Comparison of ENCODE assay signal across 8 cellular contexts in genomic region chr13:29496241-29496712, GRCh38.
A peak's percentile ranks its signal among the peaks of the same experiment; 100 is the strongest.
DNase-seq lines count a peak whose midpoint lies in the region; ATAC-seq and TF ChIP-seq lines count a peak whose summit lies in the region.

No MANE protein-coding gene starts in this region.

- TF ChIP-seq CTCF in Peyer's patch (IDR thresholded peaks at IDR 0.05), result no peak
- no peak for TF ChIP-seq CTCF in GM10266 (IDR thresholded peaks at IDR 0.05; ENCODE audit: control insufficient read depth, insufficient read depth, low read depth, missing control alignments)

- peak overlapping the region in 1 of 4 donors; percentile 59 for H3K27ac ChIP-seq in Peyer's patch

- H3K36me3 ChIP-seq in Peyer's patch, result no peaks in the 10 kb centered on the region

- H3K4me3 ChIP-seq in Peyer's patch, result peak overlapping the region in 1 of 4 donors; percentile 15

- peaks cover 0 to 8% (median 0%) of the 10 kb centered on the region in 4 donors for H3K4me1 ChIP-seq in Peyer's patch

- TF ChIP-seq POLR2A in Peyer's patch (IDR thresholded peaks at IDR 0.05), result no peak

- no peaks in the 10 kb centered on the region for H3K27me3 ChIP-seq in Peyer's patch

- H3K9me3 ChIP-seq in Peyer's patch, result no peaks in the 10 kb centered on the region

- ATAC-seq in GM21737 (IDR thresholded peaks at IDR 0.05; ENCODE audit: unreplicated experiment) (peak; percentile 70), HG03108 (IDR thresholded peaks at IDR 0.05; ENCODE audit: unreplicated experiment) (no peak)

- DNase-seq in CMK (ENCODE audit: low read depth) (peak; percentile 15), Peyer's patch (peak in 2 of 3 donors; percentile 59 to 62), kidney tubule cell (ENCODE audit: low spot score) (peak; percentile 36), GM10266 (ENCODE audit: extremely low spot score) (no peak)
- DNase-seq in stimulated activated CD4-positive, alpha-beta T cell treated with anti-CD3 and anti-CD28 coated beads, Interleukin-1b, Interleukin-23, amount 100 ng/mL, for 48 hours, result no peak
- no peak for DNase-seq in stimulated activated CD4-positive, alpha-beta T cell treated with anti-CD3 and anti-CD28 coated beads, Interleukin-4, amount 100 ng/mL, for 1 hour

Comparison
In these comparisons a context has a peak if more than half of its experiments do, and no peak if none do; other contexts are left out.
1. DNase-seq: peak in CMK (single experiment), Peyer's patch (2 of 3) and kidney tubule cell (single experiment); none in GM10266 (single experiment), stimulated activated CD4-positive, alpha-beta T cell treated with anti-CD3 and anti-CD28 coated beads, Interleukin-1b, Interleukin-23, amount 100 ng/mL, for 48 hours (single experiment) and stimulated activated CD4-positive, alpha-beta T cell treated with anti-CD3 and anti-CD28 coated beads, Interleukin-4, amount 100 ng/mL, for 1 hour (single experiment).